Comparison of ENCODE assay signal across 8 cellular contexts in the genomic region with DNA sequence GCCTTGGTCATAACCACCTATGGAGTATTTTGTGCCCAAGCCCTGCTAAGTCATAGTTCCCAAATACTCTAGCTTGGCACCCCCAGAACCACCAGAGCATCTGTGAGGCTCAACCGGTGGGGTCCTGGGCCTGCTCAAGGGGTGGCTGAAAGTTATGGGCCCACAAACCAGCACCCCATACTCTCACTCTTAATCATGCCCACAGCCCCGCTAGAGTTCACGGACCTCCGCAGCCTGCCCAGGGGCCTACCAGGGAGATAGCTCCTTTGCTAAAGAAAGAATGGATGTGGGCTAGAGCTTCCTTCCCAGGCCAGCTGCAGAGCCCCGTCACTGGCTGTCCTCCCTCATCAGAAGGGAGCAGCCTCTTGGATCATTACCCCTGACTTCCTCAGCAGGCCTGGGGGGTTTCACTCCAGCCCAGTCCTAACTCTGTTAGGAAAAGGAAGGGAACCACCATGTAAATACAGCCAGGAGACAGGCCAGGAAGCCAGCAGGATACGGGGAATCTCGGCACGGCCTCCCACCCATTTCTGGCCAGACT. TPM values are rescaled to one million over a fixed set of nuclear protein-coding genes. Genes with fewer than 3 reads are reported as not detected.
DNase-seq lines count a peak whose midpoint lies in the region; ATAC-seq and TF ChIP-seq lines count a peak whose summit lies in the region.

No MANE protein-coding gene starts in this region.

- H3K9me3 Mint-ChIP-seq in activated CD4-positive, alpha-beta T cell treated with anti-CD3 and anti-CD28 coated beads for 36 hours (ENCODE audit: low read depth) = no peaks in the 10 kb centered on the region

- H3K4me3 ChIP-seq in adipocyte (ENCODE audit: low read length) (peak overlapping the region; percentile 90), thoracic aorta (peak overlapping the region; percentile 78)

- H3K27me3 Mint-ChIP-seq in activated CD4-positive, alpha-beta T cell treated with anti-CD3 and anti-CD28 coated beads for 36 hours = no peaks in the 10 kb centered on the region

- no peak for DNase-seq in activated CD4-positive, alpha-beta T cell treated with anti-CD3 and anti-CD28 coated beads for 36 hours
- DNase-seq in activated CD4-positive, alpha-beta T cell treated with anti-CD3 and anti-CD28 coated beads, Interleukin-2, amount 50 U/mL, for 1 hour = no peak
- DNase-seq in adipocyte (ENCODE audit: low read depth) (no peak), kidney tubule cell (ENCODE audit: low spot score) (peak; percentile 30), thoracic aorta (ENCODE audit: low spot score) (no peak), HK-2 (ENCODE audit: unreplicated experiment) (no peak), NCI-H1694 (lab: John Stamatoyannopoulos, UW) (no peak)

- H3K4me1 Mint-ChIP-seq in activated CD4-positive, alpha-beta T cell treated with anti-CD3 and anti-CD28 coated beads for 36 hours = peaks cover 69% of the 10 kb centered on the region

- CTCF ChIA-PET in activated CD4-positive, alpha-beta T cell treated with anti-CD3 and anti-CD28 coated beads for 36 hours (lab: Charles Lee) = interaction anchor here (0.7 to 1.9 kb wide), 12 partner anchors 8 to 536 kb away, joined by 3 to 18 read pairs (median 4); a partner anchor contains a TSS

- H3K27me3 ChIP-seq in adipocyte (replicated peaks; ENCODE audit: control insufficient read depth, insufficient read depth, low read length) = no peaks in the 10 kb centered on the region
- H3K27me3 ChIP-seq in thoracic aorta (replicated peaks; ENCODE audit: insufficient read depth) = no peaks in the 10 kb centered on the region

- intact Hi-C loops in activated CD4-positive, alpha-beta T cell treated with anti-CD3 and anti-CD28 coated beads for 36 hours (cut with DNase I, micrococcal nuclease) = loop anchor here in 1 of 2 experiments (2.0 kb wide), 1 partner anchor 19 kb away; a partner anchor contains a TSS

- H3K4me1 ChIP-seq in adipocyte (ENCODE audit: control insufficient read depth, insufficient read depth, low read length) (peaks cover 50% of the 10 kb centered on the region), thoracic aorta (ENCODE audit: control insufficient read depth in 1 of 2, low read depth in 2 of 2) (peaks cover 31 to 70% of the 10 kb centered on the region in 2 donors)

- POLR2A ChIA-PET in activated CD4-positive, alpha-beta T cell treated with anti-CD3 and anti-CD28 coated beads for 36 hours (lab: Charles Lee) = interaction anchor here (0.6 kb wide), 1 partner anchor 29 kb away, joined by 3 read pairs; no protein-coding TSS in a partner anchor

- H3K27ac Mint-ChIP-seq in activated CD4-positive, alpha-beta T cell treated with anti-CD3 and anti-CD28 coated beads for 36 hours = peak overlapping the region; percentile 92

- peak overlapping the region; percentile 57 to 77 for H3K27ac ChIP-seq in thoracic aorta

- peak overlapping the region; percentile 94 for H3K4me3 Mint-ChIP-seq in activated CD4-positive, alpha-beta T cell treated with anti-CD3 and anti-CD28 coated beads for 36 hours

- no peak for ATAC-seq in activated CD4-positive, alpha-beta T cell treated with anti-CD3 and anti-CD28 coated beads for 36 hours
- ATAC-seq in thoracic aorta (ENCODE audit: insufficient number of reproducible peaks, low FRiP score, low read depth) = no peak
- ATAC-seq in GM21723 (IDR thresholded peaks at IDR 0.05; ENCODE audit: unreplicated experiment) = no peak

- peaks cover 14% of the 10 kb centered on the region for H3K36me3 Mint-ChIP-seq in activated CD4-positive, alpha-beta T cell treated with anti-CD3 and anti-CD28 coated beads for 36 hours (ENCODE audit: low read depth)

- H3K9me3 ChIP-seq in adipocyte (ENCODE audit: control insufficient read depth, low read length) (no peaks in the 10 kb centered on the region), thoracic aorta (no peaks in the 10 kb centered on the region)

- peak overlapping the region; percentile 91 for H3K9ac ChIP-seq in adipocyte (ENCODE audit: low read length)

- H3K36me3 ChIP-seq in adipocyte (ENCODE audit: control insufficient read depth, insufficient read depth, low read length, severe bottlenecking) (peaks cover 2% of the 10 kb centered on the region), thoracic aorta (no peaks in the 10 kb centered on the region)

- TF ChIP-seq CTCF in thoracic aorta (IDR thresholded peaks at IDR 0.05) = no peak

RNA-seq across cellular contexts. Expression of a gene that starts 1.4 kb away (rescaled TPM):
- total RNA-seq in activated CD4-positive, alpha-beta T cell treated with anti-CD3 and anti-CD28 coated beads for 36 hours = 10 to 100 TPM; 60.5 to 74.1 TPM
- total RNA-seq in thoracic aorta = 10 to 100 TPM; 24.1 to 35.3 TPM

RNA-seq across cellular contexts. Expression of a gene that starts 4.8 kb away (rescaled TPM):
- total RNA-seq in activated CD4-positive, alpha-beta T cell treated with anti-CD3 and anti-CD28 coated beads for 36 hours = 10 to 100 TPM; 17.3 to 20.2 TPM
- 10 to 100 TPM; 11.5 to 35.5 TPM for total RNA-seq in thoracic aorta

RNA-seq across cellular contexts. Expression of a gene that starts 19.6 kb away (rescaled TPM):
- total RNA-seq in activated CD4-positive, alpha-beta T cell treated with anti-CD3 and anti-CD28 coated beads for 36 hours = 10 to 100 TPM; 37.7 to 41.5 TPM
- 10 to 100 TPM; 54.4 to 92.6 TPM for total RNA-seq in thoracic aorta

RNA-seq across cellular contexts. Expression of a gene that starts 21.2 kb away (rescaled TPM):
- 1 to 10 TPM; 7.2 to 8.6 TPM for total RNA-seq in activated CD4-positive, alpha-beta T cell treated with anti-CD3 and anti-CD28 coated beads for 36 hours
- total RNA-seq in thoracic aorta = 10 to 100 TPM; 11.3 to 24.0 TPM

RNA-seq across cellular contexts. Expression of a gene that starts 34.6 kb away (rescaled TPM):
- total RNA-seq in activated CD4-positive, alpha-beta T cell treated with anti-CD3 and anti-CD28 coated beads for 36 hours = 10 to 100 TPM; 13.9 to 14.2 TPM
- 10 to 100 TPM; 35.5 to 55.0 TPM for total RNA-seq in thoracic aorta
